Comparison of ENCODE assay signal across 20 cellular contexts in genomic region chr3:34292605-34293300, GRCh38.
"Had no signal": no experiment of that assay in that cellular context is flagged by ENCODE, and none has a peak within 500 bp of the region (broad histone marks: within the 10 kb centered on the region; RNA-seq: fewer than 3 reads in every experiment).

No MANE protein-coding gene starts in this region.

- DNase-seq: dermis blood vessel endothelial cell; erythroblast; foreskin melanocyte; head of caudate nucleus; left colon; left ventricle myocardium superior; mesenchymal stem cell; midbrain; occipital lobe; pancreas; right cardiac atrium; stimulated activated CD4-positive, alpha-beta T cell treated with anti-CD3 and anti-CD28 coated beads, Interleukin-4, amount 100 ng/mL, for 1 hour; stimulated activated CD8-positive, alpha-beta memory T cell treated with anti-CD3 and anti-CD28 coated beads, Interleukin-4, amount 100 ng/mL, for 48 hours; stimulated activated naive CD8-positive, alpha-beta T cell treated with anti-CD3 and anti-CD28 coated beads, Interleukin-15, Interleukin-2, amounts not matched to agents 100 U/mL and 50 U/mL, for 24 hours; thyroid gland had no signal

- H3K27ac ChIP-seq: hepatocyte, pancreas, suprapubic skin, thyroid gland had no signal

- H3K9me3 ChIP-seq: pancreas, suprapubic skin, thyroid gland had no signal

- H3K36me3 ChIP-seq: pancreas, suprapubic skin, thyroid gland had no signal

- H3K4me3 ChIP-seq: hepatocyte, lung, pancreas, suprapubic skin, thyroid gland had no signal

- ATAC-seq: left colon; left ventricle myocardium superior; natural killer cell treated with Interleukin-12 subunit alpha and Interleukin-12 subunit beta and Interleukin-15 and Interleukin-18, amount 100 ng/mL, for 72 hours; pancreas; right cardiac atrium; stimulated activated effector memory CD8-positive, alpha-beta T cell treated with anti-CD3 and anti-CD28 coated beads, Interleukin-12 subunit alpha, Interleukin-12 subunit beta, amount 100 ng/mL, for 72 hours; stimulated activated naive CD8-positive, alpha-beta T cell treated with anti-CD3 and anti-CD28 coated beads, Interleukin-15, Interleukin-2, amounts not matched to agents 100 U/mL and 50 U/mL, for 24 hours had no signal

- H3K4me1 ChIP-seq: pancreas, suprapubic skin, thyroid gland had no signal

- H3K27me3 ChIP-seq: hepatocyte, pancreas, suprapubic skin, thyroid gland had no signal
